ENCODE assay signal across 30 cellular contexts in the genomic region with DNA sequence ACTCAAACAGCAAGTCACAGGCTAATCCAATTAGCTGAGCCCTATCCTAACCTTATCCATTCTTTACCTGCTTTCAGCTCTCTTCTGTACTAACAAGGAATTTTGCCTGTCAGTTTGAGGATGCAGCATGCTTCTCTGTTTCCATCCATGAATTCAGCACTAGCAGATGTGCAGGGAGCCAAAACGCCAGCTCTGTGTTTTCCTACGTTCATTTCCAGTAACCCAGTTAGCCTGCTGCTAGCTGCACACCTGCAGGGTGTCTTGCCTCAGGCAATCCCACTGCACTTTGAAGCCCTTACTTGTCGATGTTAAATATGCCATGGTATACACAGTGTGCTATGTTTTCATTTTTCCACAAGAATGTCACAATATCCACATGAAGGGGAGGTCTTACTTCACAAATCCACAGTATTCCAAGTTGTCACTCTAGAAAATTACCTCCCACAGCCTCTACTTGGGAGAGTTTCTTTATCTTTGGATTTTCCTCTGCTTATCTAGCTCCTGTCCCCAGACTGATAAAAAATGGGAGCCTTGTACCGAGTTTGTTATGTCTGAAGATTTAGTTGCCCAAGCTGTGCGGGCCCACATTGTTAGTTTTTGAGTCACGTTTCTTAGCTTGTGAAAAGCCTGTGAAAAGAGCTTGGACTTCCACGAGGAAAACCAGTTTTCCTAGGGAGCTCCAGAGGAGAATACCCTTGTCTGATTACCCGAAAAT.
A peak's percentile ranks its signal among the peaks of the same experiment; 100 is the strongest.
DNase-seq lines count a peak whose midpoint lies in the region; ATAC-seq and TF ChIP-seq lines count a peak whose summit lies in the region.
"Had no signal": no experiment of that assay in that cellular context is flagged by ENCODE, and none has a peak within 500 bp of the region (broad histone marks: within the 10 kb centered on the region; RNA-seq: fewer than 3 reads in every experiment).

No MANE protein-coding gene starts in this region.

- H3K4me3 ChIP-seq in fibroblast of the aortic adventitia (ENCODE audit: low read depth, low read length) = no peak overlapping the region
- H3K4me3 ChIP-seq: breast epithelium, coronary artery, PC-9 had no signal

- no peak for TF ChIP-seq CTCF in fibroblast of the aortic adventitia (IDR thresholded peaks at IDR 0.05; ENCODE audit: insufficient read depth, low read length)

- peak; percentile 19 for DNase-seq in COLO668 (lab: John Stamatoyannopoulos, UW; ENCODE audit: unreplicated experiment)
- peak; percentile 38 for DNase-seq in ELF-1 (ENCODE audit: low read depth, low spot score)
- DNase-seq in NCI-H82 treated with DMSO at 0.1 percent for 48 hours (lab: John Stamatoyannopoulos, UW; ENCODE audit: unreplicated experiment) = peak; percentile 35
- peak; percentile 44 for DNase-seq in fibroblast of the aortic adventitia (ENCODE audit: low read depth)
- DNase-seq in HCEC 1CT = no peak
- DNase-seq: ACHN; activated CD4-positive, alpha-beta T cell treated with anti-CD3 and anti-CD28 coated beads, Interleukin-2, amount 50 U/mL, for 1 hour; activated CD8-positive, alpha-beta memory T cell treated with anti-CD3 and anti-CD28 coated beads, Interleukin-2, amount 10 ng/mL, durations not matched to agents 7 days and 5 days; activated naive CD4-positive, alpha-beta T cell; activated T-cell treated with anti-CD3 and anti-CD28 coated beads, Interleukin-2, amount 50 U/mL, for 48 hours; BE2C; CD8-positive, alpha-beta memory T cell; DMS53; effector memory CD4-positive, alpha-beta T cell; erythroblast; MV-4-11; NCI-H187; PC-9; stimulated activated CD4-positive, alpha-beta T cell treated with anti-CD3 and anti-CD28 coated beads, Interleukin-4, amount 100 ng/mL, for 4 hours; SW 1271; T1000 had no signal

- ATAC-seq in GM19397 (IDR thresholded peaks at IDR 0.05; ENCODE audit: unreplicated experiment) = no peak
- no peak for ATAC-seq in HG02798 (IDR thresholded peaks at IDR 0.05; ENCODE audit: poor library complexity, unreplicated experiment)
- no peak for ATAC-seq in GM19351 (IDR thresholded peaks at IDR 0.05; ENCODE audit: unreplicated experiment)
- ATAC-seq: activated CD8-positive, alpha-beta memory T cell treated with anti-CD3 and anti-CD28 coated beads, Interleukin-2, amount 10 ng/mL, durations not matched to agents 7 days and 5 days; HepG2; Right ventricle myocardium inferior; sciatic nerve; stimulated activated memory B cell treated with anti-CD40 and anti-IgM and Interleukin-4, amounts not matched to agents 10 μg/mL and 1 μg/mL and 100 μg/mL, for 72 hours had no signal
